1 cellular context compared by ENCODE assay signal in genomic region chr7:27111753-27112277, GRCh38.
A peak's percentile ranks its signal among the peaks of the same experiment; 100 is the strongest.
TF ChIP-seq lines count a peak whose summit lies in the region.

No MANE protein-coding gene starts in this region.

TF ChIP-seq in H1, 55 proteins besides CTCF, POLR2A, EP300 and RAD21:
- TF ChIP-seq CBX8 (IDR thresholded peaks at IDR 0.05; ENCODE audit: borderline replicate concordance, low read depth, low read length) (0 out of 2 replicates have a peak, but pooled peaks have one; percentile 28), JUN (IDR thresholded peaks at IDR 0.05; ENCODE audit: low read depth, low read length) (no peak), EZH2 (IDR thresholded peaks at IDR 0.05; ENCODE audit: low read depth, low read length, severe bottlenecking) (peak; percentile 18), POLR2AphosphoS5 (IDR thresholded peaks at IDR 0.05; ENCODE audit: low read depth, low read length) (no peak)
